18 cellular contexts compared by ENCODE assay signal in genomic region chr9:113525208-113525607, GRCh38.
DNase-seq lines count a peak whose midpoint lies in the region; ATAC-seq and TF ChIP-seq lines count a peak whose summit lies in the region.
"Had no signal": no experiment of that assay in that cellular context is flagged by ENCODE, and none has a peak within 500 bp of the region (broad histone marks: within the 10 kb centered on the region; RNA-seq: fewer than 3 reads in every experiment).

No MANE protein-coding gene starts in this region.

- H3K9me3 ChIP-seq in heart right ventricle (no peaks in the 10 kb centered on the region), tibial artery (no peaks in the 10 kb centered on the region), PC-9 (ENCODE audit: insufficient read depth, low read depth) (no peaks in the 10 kb centered on the region), Karpas-422 (ENCODE audit: low read length) (no peaks in the 10 kb centered on the region)
- no peaks in the 10 kb centered on the region for H3K9me3 ChIP-seq in naive thymus-derived CD4-positive, alpha-beta T cell (ENCODE audit: control insufficient read depth in 2 of 3, low read length in 3 of 3)

- H3K4me1 ChIP-seq in heart right ventricle (peaks cover 47 to 98% (median 87%) of the 10 kb centered on the region in 9 donors), tibial artery (peaks cover 0 to 81% (median 63%) of the 10 kb centered on the region in 4 donors), PC-9 (replicated peaks; ENCODE audit: insufficient read depth) (no peaks in the 10 kb centered on the region), Karpas-422 (ENCODE audit: low read length) (peaks cover 27% of the 10 kb centered on the region)
- peaks cover 49 to 64% of the 10 kb centered on the region in 2 donors for H3K4me1 ChIP-seq in naive thymus-derived CD4-positive, alpha-beta T cell (ENCODE audit: control insufficient read depth in 2 of 2, insufficient read depth in 2 of 2, low read length in 2 of 2)

- H3K27ac Mint-ChIP-seq in naive thymus-derived CD4-positive, alpha-beta T cell: peak overlapping the region in 5 of 9 donors; percentile 17 to 82 (median 71)

- H2AFZ ChIP-seq in PC-9: no peak overlapping the region
- no peak overlapping the region for H2AFZ ChIP-seq in Karpas-422 (ENCODE audit: low read length)

- BruUV-seq in PC-9 (replicated peaks; lab: Mats Ljungman, UMichigan): no TSS peak

- H3K27me3 ChIP-seq in heart right ventricle (no peaks in the 10 kb centered on the region), tibial artery (no peaks in the 10 kb centered on the region), PC-9 (ENCODE audit: insufficient read depth, low read depth) (no peaks in the 10 kb centered on the region), Karpas-422 (ENCODE audit: low read length) (no peaks in the 10 kb centered on the region)
- no peaks in the 10 kb centered on the region for H3K27me3 ChIP-seq in naive thymus-derived CD4-positive, alpha-beta T cell (ENCODE audit: control insufficient read depth in 2 of 2, insufficient read depth in 2 of 2, low read length in 2 of 2)

- WGBS in heart right ventricle, 2 donors: 45 to 55% methylated on average over 4 of the region's 4 CpGs

- H3K36me3 Mint-ChIP-seq in naive thymus-derived CD4-positive, alpha-beta T cell: peaks cover 4 to 23% (median 12%) of the 10 kb centered on the region in 5 donors

- ATAC-seq in heart right ventricle (peak in 1 of 8 donors; percentile 20), left cardiac atrium (no peak)
- no peak for ATAC-seq in naive thymus-derived CD4-positive, alpha-beta T cell
- ATAC-seq: Panc1 had no signal

- H3K9me2 ChIP-seq in PC-9 (ENCODE audit: insufficient read depth) (no peaks in the 10 kb centered on the region), Karpas-422 (replicated peaks; ENCODE audit: insufficient read depth, low read length) (no peaks in the 10 kb centered on the region)

- peak overlapping the region in 8 of 10 donors; percentile 68 to 87 (median 79) for H3K27ac ChIP-seq in heart right ventricle
- peak overlapping the region; percentile 12 for H3K27ac ChIP-seq in angular gyrus (ENCODE audit: low read depth, low read length)
- H3K27ac ChIP-seq in naive thymus-derived CD4-positive, alpha-beta T cell (ENCODE audit: low read depth, low read length): no peak overlapping the region
- H3K27ac ChIP-seq in tibial artery: peak overlapping the region; percentile 79 to 83
- H3K27ac ChIP-seq in PC-9: no peak overlapping the region
- no peak overlapping the region for H3K27ac ChIP-seq in Karpas-422 (ENCODE audit: low read length)

- H3F3A ChIP-seq in PC-9 (ENCODE audit: insufficient read depth, low read depth): no peaks in the 10 kb centered on the region

- no peaks in the 10 kb centered on the region for H3K27me3 Mint-ChIP-seq in naive thymus-derived CD4-positive, alpha-beta T cell

- H4K20me1 ChIP-seq in PC-9 (ENCODE audit: insufficient read depth) (no peaks in the 10 kb centered on the region; the same call in 1 of the 2 replicates), Karpas-422 (ENCODE audit: insufficient read depth, low read depth, low read length) (no peaks in the 10 kb centered on the region; the same call in 1 of the 2 replicates)

- H3K79me2 ChIP-seq in PC-9 (ENCODE audit: low read depth): no peaks in the 10 kb centered on the region
- H3K79me2 ChIP-seq in Karpas-422 (ENCODE audit: low read length): no peaks in the 10 kb centered on the region

- DNase-seq in heart right ventricle (no peak), left cardiac atrium (no peak), tibial artery (no peak), PC-9 (no peak), ACHN (no peak), Karpas-422 (no peak)
- DNase-seq in naive thymus-derived CD4-positive, alpha-beta T cell: no peak
- DNase-seq: activated CD4-positive, alpha-beta T cell treated with anti-CD3 and anti-CD28 coated beads, Interleukin-2, amount 50 U/mL, for 4 hours; activated T-cell treated with anti-CD3 and anti-CD28 coated beads, Interleukin-2, amount 50 U/mL, for 48 hours; caudate nucleus; DMS79; HCEC 1CT; NCI-H1092 treated with DMSO at 0.1 percent for 48 hours; NCI-H748 treated with DMSO at 0.1 percent for 48 hours; stimulated activated CD4-positive, alpha-beta T cell treated with anti-CD3 and anti-CD28 coated beads, Interleukin-12 subunit alpha, Interleukin-12 subunit beta, amount 100 ng/mL, for 4 hours had no signal

- intact Hi-C loops in heart right ventricle (cut with DNase I) (loop anchor here in 2 of 10 donors (5.0 to 10.0 kb wide), 2 partner anchors 37 to 60 kb away; no protein-coding TSS in a partner anchor), left cardiac atrium (cut with DNase I) (no loop called here), tibial artery (cut with DNase I; ENCODE audit: low total_unique reads) (no loop called here), PC-9 (cut with micrococcal nuclease; ENCODE audit: unreplicated experiment) (loop anchor here (10.0 kb wide), 1 partner anchor 130 kb away; no protein-coding TSS in a partner anchor)
- intact Hi-C loops in naive thymus-derived CD4-positive, alpha-beta T cell (cut with micrococcal nuclease): no loop called here

- POLR2A ChIA-PET in naive thymus-derived CD4-positive, alpha-beta T cell (lab: Charles Lee): interaction anchor here (1.2 to 4.7 kb wide), 3 partner anchors 8 to 54 kb away, joined by 3 to 23 read pairs (median 11); no protein-coding TSS in a partner anchor
- POLR2A ChIA-PET in PC-9 (lab: Charles Lee; ENCODE audit: unreplicated experiment): no interaction called here

- H3K4me3 ChIP-seq in heart right ventricle: no peak overlapping the region
- H3K4me3 ChIP-seq in naive thymus-derived CD4-positive, alpha-beta T cell (ENCODE audit: low read length): no peak overlapping the region
- H3K4me3 ChIP-seq in tibial artery: no peak overlapping the region
- H3K4me3 ChIP-seq in PC-9: no peak overlapping the region
- H3K4me3 ChIP-seq in Karpas-422 (ENCODE audit: low read length): no peak overlapping the region

- H3K4me3 Mint-ChIP-seq in naive thymus-derived CD4-positive, alpha-beta T cell: peak overlapping the region in 4 of 10 donors; percentile 21 to 73 (median 70)

- CTCF ChIA-PET in naive thymus-derived CD4-positive, alpha-beta T cell (lab: Charles Lee): interaction anchor here (0.6 to 0.7 kb wide), 2 partner anchors 9 to 53 kb away, joined by 3 to 5 read pairs; no protein-coding TSS in a partner anchor
- CTCF ChIA-PET in PC-9 (lab: Charles Lee): no interaction called here

- H3K36me3 ChIP-seq in heart right ventricle (peaks cover 0 to 81% (median 10%) of the 10 kb centered on the region in 9 donors), tibial artery (peaks cover 4 to 21% (median 12%) of the 10 kb centered on the region in 3 donors), PC-9 (ENCODE audit: low read depth) (peaks cover 3% of the 10 kb centered on the region; the same call in 1 of the 2 replicates), Karpas-422 (ENCODE audit: insufficient read depth, low read length) (no peaks in the 10 kb centered on the region)
- peaks cover 0 to 38% (median 11%) of the 10 kb centered on the region in 3 experiments for H3K36me3 ChIP-seq in naive thymus-derived CD4-positive, alpha-beta T cell (ENCODE audit: control insufficient read depth in 2 of 3, insufficient read depth in 3 of 3, low read length in 3 of 3)

- TF ChIP-seq CTCF in heart right ventricle (IDR thresholded peaks at IDR 0.05): no peak
- no peak for TF ChIP-seq CTCF in tibial artery (IDR thresholded peaks at IDR 0.05)
- no peak for TF ChIP-seq CTCF in PC-9 (conservative IDR thresholded peaks at IDR 0.05)

- no peak overlapping the region for H3K9ac ChIP-seq in Karpas-422 (ENCODE audit: low read length)

- in situ Hi-C loops in ACHN (cut with HindIII; ENCODE audit: low pct_ligation_motif_present, low pct_unique_long_range_greater_than_20kb, low sequenced_read_pairs): no loop called here

- no peak overlapping the region for H3K4me2 ChIP-seq in PC-9
- no peak overlapping the region for H3K4me2 ChIP-seq in Karpas-422 (ENCODE audit: low read depth, low read length, poor library complexity, severe bottlenecking)

- no peaks in the 10 kb centered on the region for H3K9me3 Mint-ChIP-seq in naive thymus-derived CD4-positive, alpha-beta T cell
- H3K9me3 Mint-ChIP-seq: CD14-positive monocyte had no signal

- H3K4me1 Mint-ChIP-seq in naive thymus-derived CD4-positive, alpha-beta T cell: peaks cover 47 to 72% (median 57%) of the 10 kb centered on the region in 7 donors

Comparison
In these comparisons a context has a peak if more than half of its experiments do, and no peak if none do; other contexts are left out.
1. H3K27ac ChIP-seq: peak in heart right ventricle (8 of 10), angular gyrus (single experiment) and tibial artery (2 of 2); none in naive thymus-derived CD4-positive, alpha-beta T cell (single experiment), PC-9 (single experiment) and Karpas-422 (single experiment).